23 cellular contexts compared by ENCODE assay signal in the genomic region with DNA sequence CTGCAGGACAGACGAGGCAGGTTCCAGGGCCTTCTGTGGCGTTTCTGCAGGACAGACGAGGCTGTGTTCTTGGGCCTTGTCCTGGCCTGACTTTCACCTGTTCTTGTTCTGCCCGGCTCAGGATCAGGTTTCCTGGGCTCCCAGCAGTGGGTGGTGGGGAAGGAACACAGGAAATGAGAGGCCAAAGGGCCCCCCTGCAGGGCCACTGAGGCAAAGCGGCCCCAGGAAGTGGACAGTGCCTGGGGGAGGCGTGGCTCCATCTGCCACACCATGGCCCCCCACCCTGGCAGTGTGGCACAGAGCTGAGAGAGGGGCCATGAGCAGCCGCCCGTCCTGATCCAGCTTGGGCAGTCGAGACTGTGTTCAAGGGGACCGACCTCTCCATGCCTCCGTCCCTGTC.
"Had no signal": no experiment of that assay in that cellular context is flagged by ENCODE, and none has a peak within 500 bp of the region (broad histone marks: within the 10 kb centered on the region; RNA-seq: fewer than 3 reads in every experiment).

No MANE protein-coding gene starts in this region.

- H3K9me3 Mint-ChIP-seq: IgD-negative memory B cell, T-cell had no signal

- H3K27me3 Mint-ChIP-seq: T-cell had no signal

- H3K9me3 ChIP-seq: SK-N-SH had no signal

- H3K4me3 Mint-ChIP-seq: IgD-negative memory B cell, T-cell had no signal

- ATAC-seq: T-cell had no signal

- H3K4me2 ChIP-seq: SK-N-SH had no signal

- H3K9ac ChIP-seq: SK-N-SH had no signal

- FAIRE-seq: RCC 7860 had no signal

- H3K27ac Mint-ChIP-seq: IgD-negative memory B cell, T-cell had no signal

- DNase-seq: KBM-7, MV-4-11, NCI-H1048, NCI-H1105, NCI-H1417, NCI-H1436 treated with DMSO at 0.1 percent for 48 hours, NCI-H1694, NCI-H187 treated with DMSO at 0.1 percent for 48 hours, NCI-H2029 treated with DMSO at 0.1 percent for 48 hours, NCI-H2171 treated with DMSO at 0.1 percent for 48 hours, NCI-H345, NCI-H446 treated with DMSO at 0.1 percent for 48 hours, NCI-H510A treated with DMSO at 0.1 percent for 48 hours, NCI-H526, NCI-H748 treated with DMSO at 0.1 percent for 48 hours, Right ventricle myocardium superior, RPMI8226, SIG-M5, SK-N-SH, SW 1271, T-cell had no signal

- H3K36me3 Mint-ChIP-seq: T-cell had no signal
